8 cellular contexts compared by ENCODE assay signal in the genomic region with DNA sequence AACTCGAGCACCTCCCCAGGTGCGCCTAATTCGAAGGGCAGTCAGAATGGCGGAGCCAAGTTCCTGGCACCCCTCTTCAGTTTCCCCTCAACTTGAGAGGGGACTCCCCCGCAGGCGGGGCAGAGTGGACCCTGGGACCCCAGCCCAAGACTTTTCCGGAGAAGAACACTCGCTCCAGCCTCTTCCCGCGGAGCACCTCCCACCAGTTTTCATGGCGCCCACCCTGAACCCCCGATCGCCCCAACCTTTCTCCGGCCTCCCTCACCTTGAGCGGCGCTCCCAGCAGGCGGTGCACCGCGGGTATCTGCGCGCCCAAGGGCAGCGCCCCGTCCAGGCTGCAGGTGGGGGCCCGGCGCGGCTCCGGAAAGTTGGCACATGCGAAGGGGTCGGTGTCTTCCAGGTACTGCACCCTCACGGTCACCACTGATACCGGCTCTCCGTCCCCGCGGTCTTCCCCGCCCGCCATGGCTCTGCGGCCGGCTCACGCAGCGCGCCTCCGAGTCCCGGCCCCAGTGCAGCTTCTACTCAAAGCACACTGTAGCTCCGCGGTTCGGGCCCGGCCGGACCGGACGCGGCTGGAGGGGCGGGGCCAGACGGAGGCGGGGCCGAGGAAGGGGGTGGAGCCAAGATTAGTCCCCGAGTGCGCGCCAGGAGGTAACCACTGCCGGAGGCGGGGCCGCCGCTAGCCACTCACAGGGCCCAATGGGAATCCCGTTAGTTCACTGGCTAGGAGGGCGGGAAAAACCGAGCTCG. TPM values are rescaled to one million over a fixed set of nuclear protein-coding genes. Genes with fewer than 3 reads are reported as not detected.
A peak's percentile ranks its signal among the peaks of the same experiment; 100 is the strongest.
DNase-seq lines count a peak whose midpoint lies in the region; ATAC-seq, FAIRE-seq and TF ChIP-seq lines count a peak whose summit lies in the region.

A gene (minus strand): TSS at position 537 of the 753 bp plus-strand sequence. CDS start 71 bp downstream, at position 466.

- H3K79me2 ChIP-seq in keratinocyte (ENCODE audit: control insufficient read depth, insufficient read depth, low read length) = peaks cover 15% of the 10 kb centered on the region

- peak within 1 kb of the TSS; percentile 85 for H3K4me2 ChIP-seq in keratinocyte (ENCODE audit: control insufficient read depth, extremely low read depth, insufficient read depth, low read depth, low read length)

- H4K20me1 ChIP-seq in keratinocyte (ENCODE audit: control insufficient read depth, extremely low read depth, insufficient read depth, low read length) = no peaks in the 10 kb centered on the region

- DNase-seq in AML-193 (lab: John Stamatoyannopoulos, UW) (peak; percentile 90 to 92), NCI-H510A (lab: John Stamatoyannopoulos, UW) (peak; percentile 83), cerebellar cortex (ENCODE audit: low spot score) (peak; percentile 96), keratinocyte (ENCODE audit: low read depth, low spot score) (no peak)
- DNase-seq in activated CD4-positive, CD25-positive, alpha-beta regulatory T cell treated with anti-CD3 and anti-CD28 coated beads, Interleukin-2, amount 50 U/mL, for 72 hours = peak; percentile 100
- peak; percentile 96 to 100 (median 98) for DNase-seq in stimulated activated CD4-positive, alpha-beta T cell treated with anti-CD3 and anti-CD28 coated beads, Interleukin-12 subunit alpha, Interleukin-12 subunit beta, amount 100 ng/mL, for 48 hours (ENCODE audit: low read depth in 2 of 3, low spot score in 1 of 3)

- H3K4me1 ChIP-seq in keratinocyte (ENCODE audit: control insufficient read depth, extremely low read depth, insufficient read depth, low read length) = peaks cover 52% of the 10 kb centered on the region

- H3K27ac ChIP-seq in keratinocyte (ENCODE audit: control insufficient read depth, insufficient read depth, low read length) = peak within 1 kb of the TSS; percentile 73

- H2AFZ ChIP-seq in keratinocyte (ENCODE audit: control insufficient read depth, low read length) = peak within 1 kb of the TSS; percentile 81

- H3K9ac ChIP-seq in keratinocyte (ENCODE audit: control insufficient read depth, extremely low read depth, insufficient read depth, low read length) = peak within 1 kb of the TSS; percentile 79

- dilution Hi-C loops in keratinocyte (cut with MboI; ENCODE audit: extremely low pct_ligation_motif_present, low sequenced_read_pairs) = no loop called here

- peak within 1 kb of the TSS; percentile 79 to 86 (median 85) for H3K4me3 ChIP-seq in keratinocyte (ENCODE audit: control insufficient read depth in 2 of 3, extremely low read depth in 1 of 3, insufficient read depth in 2 of 3, low read depth in 1 of 3, low read length in 3 of 3)

- peaks cover 2% of the 10 kb centered on the region for H3K9me1 ChIP-seq in keratinocyte (ENCODE audit: control insufficient read depth, extremely low read depth, insufficient read depth, low read length)

- H3K27me3 ChIP-seq in keratinocyte (ENCODE audit: control insufficient read depth, extremely low read depth, insufficient read depth, low read length) = peaks cover 18% of the 10 kb centered on the region

- ATAC-seq in HG03432 (IDR thresholded peaks at IDR 0.05; ENCODE audit: unreplicated experiment) = peak; percentile 53

- FAIRE-seq in keratinocyte (lab: Jason Lieb, UNC) = no peak

- TF ChIP-seq CTCF in keratinocyte (optimal IDR thresholded peaks at IDR 0.05 in 1 of 3, IDR thresholded peaks at IDR 0.05 in 1 of 3, conservative IDR thresholded peaks at IDR 0.05 in 1 of 3; ENCODE audit: extremely low read depth in 1 of 3, insufficient read depth in 2 of 3, low read length in 3 of 3) = peak in 1 of 3 experiments; percentile 1

- TF ChIP-seq POLR2A in GM19193 (IDR thresholded peaks at IDR 0.05; ENCODE audit: extremely low read depth, insufficient read depth, insufficient read length) = peak; percentile 77

- peaks cover 0 to 5% of the 10 kb centered on the region in 2 experiments for H3K36me3 ChIP-seq in keratinocyte (ENCODE audit: control insufficient read depth in 2 of 2, extremely low read depth in 1 of 2, insufficient read depth in 2 of 2, low read length in 2 of 2)

- no peaks in the 10 kb centered on the region for H3K9me3 ChIP-seq in keratinocyte (ENCODE audit: control insufficient read depth, low read depth, low read length)

RNA-seq across cellular contexts. Expression of the gene that starts here (rescaled TPM):
- 21.6 to 29.6 TPM (median 29.4 TPM) in 3 replicates for polyA plus RNA-seq in keratinocyte
- 17.7 TPM for polyA plus RNA-seq in keratinocyte (2011; ENCODE audit: low read depth)
- polyA plus RNA-seq in keratinocyte (2011; cell fraction: cytosol; rRNA removed) = 10.3 and 15.2 TPM in 2 replicates
- polyA plus RNA-seq in keratinocyte (2011; cell fraction: nucleus; rRNA removed) = 91.1 and 111 TPM in 2 replicates
- 14.5 and 36.2 TPM in 2 replicates for polyA plus RNA-seq in keratinocyte (2012; ENCODE audit: low replicate concordance)
- 17.5 to 52.8 TPM (median 35.1 TPM) in 3 replicates for polyA minus RNA-seq in keratinocyte
- polyA minus RNA-seq in keratinocyte (2011; cell fraction: cytosol; rRNA and poly(A)+ RNA removed) = 41.4 TPM
- 25.7 and 33.4 TPM in 2 replicates for polyA minus RNA-seq in keratinocyte (2011; cell fraction: nucleus; rRNA and poly(A)+ RNA removed)
